In genomic region chr1:158520021-158520420, GRCh38 we compare ENCODE assay signal across 10 cellular contexts. TPM values are rescaled to one million over a fixed set of nuclear protein-coding genes. Genes with fewer than 3 reads are reported as not detected.
"Had no signal": no experiment of that assay in that cellular context is flagged by ENCODE, and none has a peak within 500 bp of the region (broad histone marks: within the 10 kb centered on the region; RNA-seq: fewer than 3 reads in every experiment).

No MANE protein-coding gene starts in this region.

- H3K36me3 Mint-ChIP-seq: IgD-negative memory B cell had no signal

- H3K27ac Mint-ChIP-seq: HFFc6, IgD-negative memory B cell had no signal

- H3K4me3 Mint-ChIP-seq: HFFc6, IgD-negative memory B cell had no signal

- H3K4me1 Mint-ChIP-seq: IgD-negative memory B cell had no signal

- H3K9ac ChIP-seq: GM23248 had no signal

- H3K9me3 ChIP-seq: HAP-1 had no signal

- H3K9me3 Mint-ChIP-seq: HFFc6 had no signal

- H2AFZ ChIP-seq: GM23248 had no signal

- H3K4me3 ChIP-seq: GM23248, HAP-1 had no signal

- H3K27ac ChIP-seq: GM23248, HL-60 had no signal

- DNase-seq: GM23248, GOT3, H7, HFFc6 had no signal

- H3K4me1 ChIP-seq: HAP-1 had no signal

- H3K36me3 ChIP-seq: HAP-1 had no signal

RNA-seq across cellular contexts. Expression of gene OR6Y1, which starts 34.2 kb away (rescaled TPM):
- total RNA-seq: GM23248, H4, H7, HepG2, HFFc6, HT1080 had no signal
- polyA plus RNA-seq: GM23248, HepG2, IgD-negative memory B cell had no signal

RNA-seq across cellular contexts. Expression of gene OR10R2, which starts 48.0 kb away (rescaled TPM):
- total RNA-seq: GM23248, H4, H7, HepG2, HFFc6, HT1080 had no signal
- polyA plus RNA-seq: GM23248, HepG2, IgD-negative memory B cell had no signal

RNA-seq across cellular contexts. Expression of gene OR6P1, which starts 50.4 kb away (rescaled TPM):
- total RNA-seq: GM23248, H4, H7, HepG2, HFFc6, HT1080 had no signal
- polyA plus RNA-seq: GM23248, HepG2, IgD-negative memory B cell had no signal

RNA-seq across cellular contexts. Expression of gene OR10K1, which starts 58.4 kb away (rescaled TPM):
- total RNA-seq: GM23248, H4, H7, HepG2, HFFc6, HT1080 had no signal
- polyA plus RNA-seq: GM23248, HepG2, IgD-negative memory B cell had no signal

RNA-seq across cellular contexts. Expression of gene OR10X1, which starts 59.7 kb away (rescaled TPM):
- total RNA-seq: GM23248, H4, H7, HepG2, HFFc6, HT1080 had no signal
- polyA plus RNA-seq: GM23248, HepG2, IgD-negative memory B cell had no signal
